In the genomic region with DNA sequence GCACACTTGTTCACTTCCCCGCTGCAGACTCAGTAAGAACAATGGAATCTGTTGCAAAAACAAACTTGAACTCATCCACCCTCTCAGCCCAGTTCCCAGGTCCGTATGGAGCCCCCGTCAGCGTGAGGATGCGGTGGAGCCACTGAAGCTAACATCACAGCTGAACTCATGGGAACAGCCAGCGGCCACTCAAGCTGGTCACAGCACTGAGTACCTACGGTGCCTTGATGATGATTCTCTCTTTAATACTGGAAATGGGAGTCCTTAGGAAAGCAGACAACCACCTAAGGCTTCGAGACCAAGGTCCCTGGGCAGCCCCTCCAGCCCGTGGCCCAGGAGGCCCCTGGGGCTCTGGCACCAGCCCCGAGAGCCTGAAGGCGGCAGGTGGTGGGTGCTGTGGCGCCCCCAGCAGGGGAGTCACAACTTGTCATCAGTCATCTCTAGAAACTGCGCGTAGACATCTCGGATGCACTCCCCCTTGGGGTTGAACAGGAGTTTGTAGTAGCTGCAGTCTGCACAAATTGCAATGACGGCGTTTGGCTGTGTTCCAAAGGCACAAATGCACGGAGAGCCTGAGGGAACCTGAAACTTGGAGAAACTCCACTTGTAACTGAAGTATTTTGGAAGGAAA, we compare ENCODE assay signal across 8 cellular contexts.
A peak's percentile ranks its signal among the peaks of the same experiment; 100 is the strongest.
DNase-seq lines count a peak whose midpoint lies in the region; ATAC-seq and TF ChIP-seq lines count a peak whose summit lies in the region.

No MANE protein-coding gene starts in this region.

- H3K4me2 ChIP-seq in DOHH2 (ENCODE audit: low read length) = peak overlapping the region; percentile 28

- no peaks in the 10 kb centered on the region for H3K9me2 ChIP-seq in DOHH2 (replicated peaks; ENCODE audit: control insufficient read depth, low read length)

- H3F3A ChIP-seq in DOHH2 (ENCODE audit: control insufficient read depth, insufficient read depth) = no peaks in the 10 kb centered on the region

- peaks cover 23% of the 10 kb centered on the region for H3K4me1 ChIP-seq in DOHH2 (ENCODE audit: control insufficient read depth, low read length)

- no peak for ATAC-seq in GM19397 (IDR thresholded peaks at IDR 0.05; ENCODE audit: unreplicated experiment)

- no peak overlapping the region for H3K4me3 ChIP-seq in DOHH2 (ENCODE audit: low read length)

- no peaks in the 10 kb centered on the region for H3K36me3 ChIP-seq in DOHH2 (ENCODE audit: control insufficient read depth, low read length)

- H3K27ac ChIP-seq in DOHH2 (ENCODE audit: low read depth, low read length) = no peak overlapping the region

- DNase-seq in NCI-H1694 (lab: John Stamatoyannopoulos, UW) = peak; percentile 82
- DNase-seq in activated CD8-positive, alpha-beta memory T cell treated with anti-CD3 and anti-CD28 coated beads, Interleukin-2, amount 50 U/mL, for 4 hours = peak; percentile 18
- DNase-seq in fibroblast of the conjunctiva (ENCODE audit: low read depth) = peak; percentile 47
- DNase-seq in retina = peak; percentile 32
- DNase-seq in GDM1 (lab: John Stamatoyannopoulos, UW) = no peak
- DNase-seq in cortex of kidney (lab: John Stamatoyannopoulos, UW) = no peak

- no peaks in the 10 kb centered on the region for H4K20me1 ChIP-seq in DOHH2 (ENCODE audit: control insufficient read depth, insufficient read depth, low read depth, low read length)

- no peaks in the 10 kb centered on the region for H3K9me3 ChIP-seq in DOHH2 (ENCODE audit: control insufficient read depth, insufficient read depth, low read length)

- peaks cover 2% of the 10 kb centered on the region; the same call in 1 of the 2 replicates for H3K27me3 ChIP-seq in DOHH2 (ENCODE audit: control insufficient read depth, low read length)

- no peaks in the 10 kb centered on the region for H3K79me2 ChIP-seq in DOHH2 (ENCODE audit: control insufficient read depth, low read length)

- peak; percentile 70 for TF ChIP-seq CTCF in DOHH2 (IDR thresholded peaks at IDR 0.05; ENCODE audit: low read depth, low read length, poor library complexity, severe bottlenecking)

Comparison
In these comparisons a context has a peak if more than half of its experiments do, and no peak if none do; other contexts are left out.
1. DNase-seq: peak in NCI-H1694 (single experiment), activated CD8-positive, alpha-beta memory T cell treated with anti-CD3 and anti-CD28 coated beads, Interleukin-2, amount 50 U/mL, for 4 hours (single experiment), fibroblast of the conjunctiva (single experiment) and retina (single experiment); none in GDM1 (single experiment) and cortex of kidney (single experiment).